ENCODE assay signal across 8 cellular contexts in the genomic region with DNA sequence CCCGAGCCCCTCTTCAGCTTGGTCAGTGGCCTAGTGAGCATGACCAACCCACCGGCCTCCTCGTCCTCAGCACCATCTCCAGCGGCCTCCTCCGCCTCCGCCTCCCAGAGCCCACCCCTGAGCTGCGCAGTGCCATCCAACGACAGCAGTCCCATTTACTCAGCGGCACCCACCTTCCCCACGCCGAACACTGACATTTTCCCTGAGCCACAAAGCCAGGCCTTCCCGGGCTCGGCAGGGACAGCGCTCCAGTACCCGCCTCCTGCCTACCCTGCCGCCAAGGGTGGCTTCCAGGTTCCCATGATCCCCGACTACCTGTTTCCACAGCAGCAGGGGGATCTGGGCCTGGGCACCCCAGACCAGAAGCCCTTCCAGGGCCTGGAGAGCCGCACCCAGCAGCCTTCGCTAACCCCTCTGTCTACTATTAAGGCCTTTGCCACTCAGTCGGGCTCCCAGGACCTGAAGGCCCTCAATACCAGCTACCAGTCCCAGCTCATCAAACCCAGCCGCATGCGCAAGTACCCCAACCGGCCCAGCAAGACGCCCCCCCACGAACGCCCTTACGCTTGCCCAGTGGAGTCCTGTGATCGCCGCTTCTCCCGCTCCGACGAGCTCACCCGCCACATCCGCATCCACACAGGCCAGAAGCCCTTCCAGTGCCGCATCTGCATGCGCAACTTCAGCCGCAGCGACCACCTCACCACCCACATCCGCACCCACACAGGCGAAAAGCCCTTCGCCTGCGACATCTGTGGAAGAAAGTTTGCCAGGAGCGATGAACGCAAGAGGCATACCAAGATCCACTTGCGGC. TPM values are rescaled to one million over a fixed set of nuclear protein-coding genes. Genes with fewer than 3 reads are reported as not detected.
DNase-seq lines count a peak whose midpoint lies in the region; ATAC-seq lines count a peak whose summit lies in the region.

No MANE protein-coding gene starts in this region.

- H3K27me3 ChIP-seq in GM23248 (replicated peaks; ENCODE audit: insufficient read depth) (no peaks in the 10 kb centered on the region), skeletal muscle satellite cell (ENCODE audit: control insufficient read depth, insufficient read depth, low read length) (no peaks in the 10 kb centered on the region)

- intact Hi-C loops in left ventricle myocardium superior (cut with micrococcal nuclease) = no loop called here

- H3K9me2 ChIP-seq in GM23248 (ENCODE audit: insufficient read depth) = no peaks in the 10 kb centered on the region

- no peaks in the 10 kb centered on the region for H3K27me3 Mint-ChIP-seq in activated T-cell treated with anti-CD3 and anti-CD28 coated beads, Interleukin-2, amount 50 U/mL, for 4 hours (ENCODE audit: low read depth)

- H2AFZ ChIP-seq in GM23248 = no peak overlapping the region

- peaks cover 22% of the 10 kb centered on the region; the same call in 1 of the 2 replicates for H3K36me3 ChIP-seq in GM23248 (ENCODE audit: low read depth)
- peaks cover 36% of the 10 kb centered on the region for H3K36me3 ChIP-seq in skeletal muscle satellite cell (ENCODE audit: insufficient read depth, low read length)

- DNase-seq in GM23248 (peak; percentile 34), left ventricle myocardium superior (peak; percentile 43), 8988T (no peak), anterior cingulate cortex (lab: John Stamatoyannopoulos, UW) (no peak), kidney glomerular epithelial cell (lab: John Stamatoyannopoulos, UW) (no peak)
- peak; percentile 27 for DNase-seq in activated T-cell treated with anti-CD3 and anti-CD28 coated beads, Interleukin-2, amount 50 U/mL, for 4 hours

- ATAC-seq in activated T-cell treated with anti-CD3 and anti-CD28 coated beads, Interleukin-2, amount 50 U/mL, for 4 hours = no peak
- ATAC-seq in left ventricle myocardium superior (no peak), GM21526 (IDR thresholded peaks at IDR 0.05; ENCODE audit: low FRiP score, unreplicated experiment) (no peak)

- H4K20me1 ChIP-seq in GM23248 (ENCODE audit: insufficient read depth) = peaks cover 20% of the 10 kb centered on the region

- H3K4me3 ChIP-seq in GM23248 = peak overlapping the region; percentile 85
- peak overlapping the region; percentile 86 for H3K4me3 ChIP-seq in skeletal muscle satellite cell (ENCODE audit: low read length)

- H3K36me3 Mint-ChIP-seq in activated T-cell treated with anti-CD3 and anti-CD28 coated beads, Interleukin-2, amount 50 U/mL, for 4 hours (ENCODE audit: insufficient read depth) = peaks cover 21% of the 10 kb centered on the region

- H3K79me2 ChIP-seq in GM23248 (ENCODE audit: insufficient read depth) = peaks cover 37% of the 10 kb centered on the region

- peak overlapping the region; percentile 90 for H3K9ac ChIP-seq in GM23248
- peak overlapping the region; percentile 86 for H3K9ac ChIP-seq in skeletal muscle satellite cell (ENCODE audit: low read depth, low read length)

- H3K4me2 ChIP-seq in GM23248 (ENCODE audit: unreplicated experiment) = peak overlapping the region; percentile 81
- peak overlapping the region; percentile 99 for H3K4me2 ChIP-seq in skeletal muscle satellite cell (ENCODE audit: low read length)

- peak overlapping the region; percentile 86 for H3K4me3 Mint-ChIP-seq in activated T-cell treated with anti-CD3 and anti-CD28 coated beads, Interleukin-2, amount 50 U/mL, for 4 hours

- no peak overlapping the region; the same call in 1 of the 2 replicates for H3K27ac ChIP-seq in GM23248

- in situ Hi-C loops in GM23248 (cut with MboI) = no loop called here

- no peaks in the 10 kb centered on the region for H3K9me3 Mint-ChIP-seq in activated T-cell treated with anti-CD3 and anti-CD28 coated beads, Interleukin-2, amount 50 U/mL, for 4 hours

- peaks cover 51% of the 10 kb centered on the region for H3F3A ChIP-seq in GM23248 (ENCODE audit: insufficient read depth)

- H3K4me1 Mint-ChIP-seq in activated T-cell treated with anti-CD3 and anti-CD28 coated beads, Interleukin-2, amount 50 U/mL, for 4 hours (ENCODE audit: low read depth) = peaks cover 23% of the 10 kb centered on the region

- H3K4me1 ChIP-seq in GM23248 (ENCODE audit: insufficient read depth) = peaks cover 27% of the 10 kb centered on the region
- H3K4me1 ChIP-seq in skeletal muscle satellite cell (ENCODE audit: control insufficient read depth, insufficient read depth, low read length) = peaks cover 22% of the 10 kb centered on the region

- 92% methylated on average over 44 to 45 of the region's 45 CpGs for WGBS in GM23248 (ENCODE audit: low coverage in 1 of 2, low lambda C conversion rate in 2 of 2, missing lambda C conversion rate in 2 of 2), 2 experiments

- no peaks in the 10 kb centered on the region for H3K9me3 ChIP-seq in GM23248 (ENCODE audit: low read depth)
- H3K9me3 ChIP-seq in skeletal muscle satellite cell (replicated peaks; ENCODE audit: low read length) = no peaks in the 10 kb centered on the region

RNA-seq across cellular contexts. Expression of gene EGR1, which starts 1.8 kb away (rescaled TPM):
- 14.3 and 19.0 TPM in 2 replicates for total RNA-seq in GM23248 (2014; rRNA removed; shearing (Covaris generic))
- 161 and 170 TPM in 2 replicates for polyA plus RNA-seq in GM23248 (2016; fragmentation: Nextera tagmentation; extraction: Ambion mirVana)
- total RNA-seq in activated T-cell treated with anti-CD3 and anti-CD28 coated beads, Interleukin-2, amount 50 U/mL, for 4 hours = 10 to 100 TPM; 18.9 to 26.4 (median 20.0) TPM
- 6.4 TPM for total RNA-seq in left ventricle myocardium superior
- total RNA-seq in skeletal muscle satellite cell (2012; rRNA removed) = 3.8 and 7.9 TPM in 2 replicates

RNA-seq across cellular contexts. Expression of gene REEP2, which starts 28.2 kb away (rescaled TPM):
- 4.4 and 5.0 TPM in 2 replicates for total RNA-seq in GM23248 (2014; rRNA removed; shearing (Covaris generic))
- 8.6 and 9.4 TPM in 2 replicates for polyA plus RNA-seq in GM23248 (2016; fragmentation: Nextera tagmentation; extraction: Ambion mirVana)
- total RNA-seq in activated T-cell treated with anti-CD3 and anti-CD28 coated beads, Interleukin-2, amount 50 U/mL, for 4 hours = 1 to 10 TPM; 1.3 to 1.8 (median 1.7) TPM
- total RNA-seq in left ventricle myocardium superior = 6.3 TPM
- total RNA-seq in skeletal muscle satellite cell (2012; rRNA removed) = 2.4 and 3.3 TPM in 2 replicates

Comparison
In these comparisons a context has a peak if more than half of its experiments do, and no peak if none do; other contexts are left out.
1. DNase-seq: peak in GM23248 (single experiment), activated T-cell treated with anti-CD3 and anti-CD28 coated beads, Interleukin-2, amount 50 U/mL, for 4 hours (single experiment) and left ventricle myocardium superior (single experiment); none in 8988T (single experiment), anterior cingulate cortex (0 of 58) and kidney glomerular epithelial cell (single experiment).